12 cellular contexts compared by ENCODE assay signal in genomic region chr5:171451421-171451820, GRCh38. TPM values are rescaled to one million over a fixed set of nuclear protein-coding genes. Genes with fewer than 3 reads are reported as not detected.
DNase-seq lines count a peak whose midpoint lies in the region; ATAC-seq and TF ChIP-seq lines count a peak whose summit lies in the region.
"Had no signal": no experiment of that assay in that cellular context is flagged by ENCODE, and none has a peak within 500 bp of the region (broad histone marks: within the 10 kb centered on the region; RNA-seq: fewer than 3 reads in every experiment).

No MANE protein-coding gene starts in this region.

- H3K27me3 ChIP-seq in CD8-positive, alpha-beta memory T cell (ENCODE audit: insufficient read depth, low read length, poor library complexity, severe bottlenecking): no peaks in the 10 kb centered on the region
- H3K27me3 ChIP-seq in hepatocyte (no peaks in the 10 kb centered on the region), gastrocnemius medialis (no peaks in the 10 kb centered on the region)

- POLR2A ChIA-PET in CD8-positive, alpha-beta memory T cell (lab: Charles Lee): no interaction called here
- POLR2A ChIA-PET in T-cell (lab: Charles Lee): no interaction called here

- WGBS in hepatocyte (ENCODE audit: low lambda C conversion rate, missing lambda C conversion rate): 85% methylated on average over 17 of the region's 17 CpGs

- peak overlapping the region in 5 of 7 donors; percentile 35 to 71 (median 59) for H3K4me3 Mint-ChIP-seq in CD8-positive, alpha-beta memory T cell
- H3K4me3 Mint-ChIP-seq in T-cell: peak overlapping the region; percentile 17 to 67 (median 25)
- H3K4me3 Mint-ChIP-seq: activated B cell treated with CpG ODN at 0.5 μM for 24 hours had no signal

- H3K36me3 Mint-ChIP-seq in CD8-positive, alpha-beta memory T cell: no peaks in the 10 kb centered on the region
- no peaks in the 10 kb centered on the region for H3K36me3 Mint-ChIP-seq in T-cell

- H3K27me3 Mint-ChIP-seq in CD8-positive, alpha-beta memory T cell: peaks cover 35 to 62% of the 10 kb centered on the region in 2 donors
- H3K27me3 Mint-ChIP-seq in T-cell: peaks cover 56 to 62% of the 10 kb centered on the region in 2 donors

- H2AFZ ChIP-seq in hepatocyte: no peak overlapping the region

- H3K9me2 ChIP-seq in hepatocyte (replicated peaks; ENCODE audit: insufficient read depth): no peaks in the 10 kb centered on the region

- in situ Hi-C loops in gastrocnemius medialis (cut with MboI; ENCODE audit: low sequenced_read_pairs in 4 of 4): no loop called here

- no peaks in the 10 kb centered on the region for H3K9me3 ChIP-seq in CD8-positive, alpha-beta memory T cell (ENCODE audit: low read length)
- H3K9me3 ChIP-seq in hepatocyte (ENCODE audit: low read depth) (no peaks in the 10 kb centered on the region), gastrocnemius medialis (no peaks in the 10 kb centered on the region)
- H3K9me3 ChIP-seq: Caco-2 had no signal

- H3K9me3 Mint-ChIP-seq in CD8-positive, alpha-beta memory T cell: peaks cover 0 to 2% (median 0%) of the 10 kb centered on the region in 5 donors
- no peaks in the 10 kb centered on the region for H3K9me3 Mint-ChIP-seq in T-cell
- H3K9me3 Mint-ChIP-seq: activated B cell treated with CpG ODN at 0.5 μM for 24 hours had no signal

- ATAC-seq in T-cell (replicated peaks in 1 of 4): no peak
- ATAC-seq in gastrocnemius medialis: peak; percentile 9 to 22

- H4K20me1 ChIP-seq in hepatocyte (ENCODE audit: insufficient read depth, poor library complexity, severe bottlenecking): no peaks in the 10 kb centered on the region

- peaks cover 0 to 7% (median 5%) of the 10 kb centered on the region in 3 donors for H3K4me1 Mint-ChIP-seq in CD8-positive, alpha-beta memory T cell
- H3K4me1 Mint-ChIP-seq in T-cell: peaks cover 4 to 8% (median 6%) of the 10 kb centered on the region in 3 donors

- no peak for DNase-seq in CD8-positive, alpha-beta memory T cell
- DNase-seq in T-cell (no peak), hepatocyte (ENCODE audit: low spot score) (no peak), gastrocnemius medialis (no peak), AML-193 (lab: John Stamatoyannopoulos, UW) (no peak), DMS153 treated with DMSO at 0.1 percent for 48 hours (lab: John Stamatoyannopoulos, UW; ENCODE audit: unreplicated experiment) (no peak), T-helper 9 cell (no peak)
- no peak for DNase-seq in stimulated activated CD4-positive, alpha-beta T cell treated with anti-CD3 and anti-CD28 coated beads, Interleukin-4, amount 100 ng/mL, for 1 hour
- DNase-seq: activated B cell treated with CpG ODN at 0.5 μM for 24 hours; activated naive CD4-positive, alpha-beta T cell treated with anti-CD3 and anti-CD28 coated beads, Interleukin-2, amount 50 U/mL, for 16 hours; Caco-2; stimulated activated naive CD4-positive, alpha-beta T cell had no signal

- TF ChIP-seq CTCF in hepatocyte (IDR thresholded peaks at IDR 0.05; ENCODE audit: poor library complexity) (no peak), gastrocnemius medialis (IDR thresholded peaks at IDR 0.05 in 4 of 5, conservative IDR thresholded peaks at IDR 0.05 in 1 of 5) (no peak)

- TF ChIP-seq POLR2A in gastrocnemius medialis (IDR thresholded peaks at IDR 0.05): no peak

- no peaks in the 10 kb centered on the region for H3K4me1 ChIP-seq in CD8-positive, alpha-beta memory T cell (ENCODE audit: insufficient read depth, low read length)
- H3K4me1 ChIP-seq in hepatocyte (ENCODE audit: insufficient read depth) (peaks cover 19% of the 10 kb centered on the region), gastrocnemius medialis (no peaks in the 10 kb centered on the region)
- H3K4me1 ChIP-seq: Caco-2 had no signal

- H3K36me3 ChIP-seq in CD8-positive, alpha-beta memory T cell (ENCODE audit: insufficient read depth, low read length): no peaks in the 10 kb centered on the region
- H3K36me3 ChIP-seq in hepatocyte (replicated peaks; ENCODE audit: insufficient read depth, low read depth): no peaks in the 10 kb centered on the region
- H3K36me3 ChIP-seq in gastrocnemius medialis: no peaks in the 10 kb centered on the region

- no peak overlapping the region for H3K27ac Mint-ChIP-seq in CD8-positive, alpha-beta memory T cell
- no peak overlapping the region for H3K27ac Mint-ChIP-seq in T-cell
- H3K27ac Mint-ChIP-seq: activated B cell treated with CpG ODN at 0.5 μM for 24 hours had no signal

- CTCF ChIA-PET in CD8-positive, alpha-beta memory T cell (lab: Charles Lee): no interaction called here
- CTCF ChIA-PET in T-cell (lab: Charles Lee): no interaction called here

- H3K4me2 ChIP-seq in hepatocyte: peak overlapping the region; percentile 90

- intact Hi-C loops in gastrocnemius medialis (cut with DNase I; ENCODE audit: low total_unique reads): loop anchor here (2.0 kb wide), 1 partner anchor 65 kb away; the partner anchor contains the start of gene NPM1

- no peak overlapping the region for H3K27ac ChIP-seq in CD8-positive, alpha-beta memory T cell (ENCODE audit: low read depth, low read length)
- H3K27ac ChIP-seq in hepatocyte: no peak overlapping the region
- H3K27ac ChIP-seq in gastrocnemius medialis: peak overlapping the region; percentile 64 to 81 (median 72)

- no peak overlapping the region for H3K4me3 ChIP-seq in CD8-positive, alpha-beta memory T cell (ENCODE audit: low read length)
- H3K4me3 ChIP-seq in hepatocyte (no peak overlapping the region), gastrocnemius medialis (peak overlapping the region; percentile 48 to 69 (median 59))

- H3K79me2 ChIP-seq in hepatocyte: no peaks in the 10 kb centered on the region

RNA-seq across cellular contexts. Expression of gene FGF18, which starts 32.0 kb away (rescaled TPM):
- under 1 TPM; 0.18 to 0.22 TPM for total RNA-seq in CD8-positive, alpha-beta memory T cell
- polyA plus RNA-seq in CD8-positive, alpha-beta memory T cell: not detected
- under 1 TPM in 4 of 5 donors, not detected in 1; 0.16 to 0.58 (median 0.21) TPM for total RNA-seq in T-cell
- total RNA-seq in hepatocyte: 1.00 and 2.2 TPM in 2 replicates
- 6.5 and 7.2 TPM in 2 replicates for polyA plus RNA-seq in hepatocyte
- total RNA-seq in gastrocnemius medialis: under 1 TPM in 1 of 4 donors, not detected in 3; 0.20 TPM
- total RNA-seq: activated B cell treated with CpG ODN at 0.5 μM for 24 hours had no signal

Comparison
In these comparisons a context has a peak if more than half of its experiments do, and no peak if none do; other contexts are left out.
1. H3K27ac ChIP-seq: peak in gastrocnemius medialis (4 of 4); none in CD8-positive, alpha-beta memory T cell (single experiment) and hepatocyte (single experiment).
2. H3K4me3 ChIP-seq: peak in gastrocnemius medialis (4 of 4); none in CD8-positive, alpha-beta memory T cell (single experiment) and hepatocyte (single experiment).
3. ATAC-seq: peak in gastrocnemius medialis (2 of 2); none in T-cell (0 of 4).